ENCODE assay signal across 10 cellular contexts in genomic region chr17:39699157-39699817, GRCh38. TPM values are rescaled to one million over a fixed set of nuclear protein-coding genes. Genes with fewer than 3 reads are reported as not detected.
DNase-seq lines count a peak whose midpoint lies in the region; ATAC-seq and TF ChIP-seq lines count a peak whose summit lies in the region.
"Not testable (repeated sequence)": the region's sequence is repeated elsewhere in the genome, so short reads cannot be mapped to it uniquely, and the experiment has no call there.
"Had no signal": no experiment of that assay in that cellular context is flagged by ENCODE, and none has a peak within 500 bp of the region (broad histone marks: within the 10 kb centered on the region; RNA-seq: fewer than 3 reads in every experiment).

No MANE protein-coding gene starts in this region.

- TF ChIP-seq POLR2A in stomach (IDR thresholded peaks at IDR 0.05) = not testable (repeated sequence)

- H3K4me1 Mint-ChIP-seq in activated T-cell treated with anti-CD3 and anti-CD28 coated beads, Interleukin-2, amount 50 U/mL, for 4 hours (ENCODE audit: low read depth) = not testable (repeated sequence)
- H3K4me1 Mint-ChIP-seq in osteocyte (ENCODE audit: unreplicated experiment) = peaks cover 27% of the 10 kb centered on the region

- not testable (repeated sequence) for DNase-seq in HFF-Myc (ENCODE audit: extremely low read depth, low read depth); activated T-cell treated with anti-CD3 and anti-CD28 coated beads, Interleukin-2, amount 50 U/mL, for 4 hours; coronary artery (ENCODE audit: low spot score); cardiac muscle cell (ENCODE audit: low read depth in 1 of 2, low spot score in 1 of 2); lung (ENCODE audit: low spot score); osteocyte (ENCODE audit: extremely low spot score, unreplicated experiment); stomach

- H3K9me3 ChIP-seq in cardiac muscle cell (ENCODE audit: low read depth); lung (ENCODE audit: control insufficient read depth in 2 of 2, insufficient read depth in 1 of 2, low read length in 1 of 2); stomach: not testable (repeated sequence)

- ATAC-seq in activated T-cell treated with anti-CD3 and anti-CD28 coated beads, Interleukin-2, amount 50 U/mL, for 4 hours; lung (ENCODE audit: insufficient read depth, low FRiP score): not testable (repeated sequence)

- not testable (repeated sequence) for H3K27me3 ChIP-seq in cardiac muscle cell; lung (ENCODE audit: control insufficient read depth, insufficient read depth)
- H3K27me3 ChIP-seq in stomach = peaks cover 0 to 20% (median 8%) of the 10 kb centered on the region in 3 donors

- not testable (repeated sequence) for H3K36me3 Mint-ChIP-seq in activated T-cell treated with anti-CD3 and anti-CD28 coated beads, Interleukin-2, amount 50 U/mL, for 4 hours (ENCODE audit: insufficient read depth); osteocyte (ENCODE audit: unreplicated experiment)

- not testable (repeated sequence) for TF ChIP-seq CTCF in 22Rv1 (IDR thresholded peaks at IDR 0.05); HFF-Myc (IDR thresholded peaks at IDR 0.05; ENCODE audit: low read depth, low read length, missing control alignments); coronary artery (IDR thresholded peaks at IDR 0.05); cardiac muscle cell (IDR thresholded peaks at IDR 0.05; ENCODE audit: low read depth, low read length); lung (IDR thresholded peaks at IDR 0.05; ENCODE audit: control extremely low read depth, extremely low read depth); osteocyte (IDR thresholded peaks at IDR 0.05); stomach (IDR thresholded peaks at IDR 0.05)

- peaks cover 35% of the 10 kb centered on the region for H3K27me3 Mint-ChIP-seq in activated T-cell treated with anti-CD3 and anti-CD28 coated beads, Interleukin-2, amount 50 U/mL, for 4 hours (ENCODE audit: low read depth)
- not testable (repeated sequence) for H3K27me3 Mint-ChIP-seq in osteocyte (ENCODE audit: unreplicated experiment)

- H3K27ac ChIP-seq in 22Rv1 = peak overlapping the region; percentile 90
- H3K27ac ChIP-seq in coronary artery = peak overlapping the region; percentile 79 to 97
- peak overlapping the region; percentile 93 for H3K27ac ChIP-seq in cardiac muscle cell
- peak overlapping the region; percentile 18 to 94 for H3K27ac ChIP-seq in lung (ENCODE audit: low read depth in 1 of 2, low read length in 1 of 2)
- peak overlapping the region; percentile 89 to 96 (median 93) for H3K27ac ChIP-seq in stomach

- H3K4me1 ChIP-seq in cardiac muscle cell (ENCODE audit: low read depth) (peaks cover 54% of the 10 kb centered on the region), lung (ENCODE audit: control insufficient read depth in 2 of 2, insufficient read depth in 2 of 2, low read length in 2 of 2) (peaks cover 3 to 10% of the 10 kb centered on the region in 2 donors), stomach (peaks cover 30 to 53% (median 45%) of the 10 kb centered on the region in 4 donors)

- H3K4me3 ChIP-seq in HFF-Myc (replicated peaks; ENCODE audit: low read depth, low read length) (peak overlapping the region; percentile 67), coronary artery (peak overlapping the region; percentile 100), cardiac muscle cell (peak overlapping the region; percentile 66), lung (peak overlapping the region; percentile 76), stomach (peak overlapping the region; percentile 60 to 96 (median 87))

- 52 to 61% methylated on average over 11 of the region's 11 CpGs for WGBS in lung, 2 donors
- WGBS in stomach, 5 donors = 41 to 50% (median 48%) methylated on average over 11 of the region's 11 CpGs

- intact Hi-C loops in stomach (cut with DNase I; ENCODE audit: low total_unique reads) = not testable (repeated sequence)

- H3K36me3 ChIP-seq in cardiac muscle cell; lung (ENCODE audit: control insufficient read depth in 2 of 2, insufficient read depth in 2 of 2, low read length in 2 of 2); stomach: not testable (repeated sequence)

- H3K9me3 Mint-ChIP-seq in activated T-cell treated with anti-CD3 and anti-CD28 coated beads, Interleukin-2, amount 50 U/mL, for 4 hours; osteocyte (ENCODE audit: unreplicated experiment): not testable (repeated sequence)

- H3K4me3 Mint-ChIP-seq in activated T-cell treated with anti-CD3 and anti-CD28 coated beads, Interleukin-2, amount 50 U/mL, for 4 hours = peak overlapping the region; percentile 33
- peak overlapping the region; percentile 90 for H3K4me3 Mint-ChIP-seq in osteocyte (ENCODE audit: unreplicated experiment)

- TF ChIP-seq EP300 in stomach (IDR thresholded peaks at IDR 0.05) = not testable (repeated sequence)

- H3K27ac Mint-ChIP-seq in osteocyte (ENCODE audit: unreplicated experiment) = peak overlapping the region; percentile 86

RNA-seq across cellular contexts. Expression of gene ERBB2, which starts 0.6 kb away (rescaled TPM):
- total RNA-seq in activated T-cell treated with anti-CD3 and anti-CD28 coated beads, Interleukin-2, amount 50 U/mL, for 4 hours = 1 to 10 TPM; 2.3 to 3.4 (median 2.9) TPM
- total RNA-seq in cardiac muscle cell (293 and 310 TPM in 2 replicates), lung (100 to 1,000 TPM; 119 to 130 TPM), osteocyte (66.2 and 69.9 TPM in 2 replicates), stomach (100 to 1,000 TPM in 2 of 5 donors, 10 to 100 TPM in 3; 53.1 to 402 (median 81.7) TPM)
- polyA plus RNA-seq in cardiac muscle cell (194 and 235 TPM in 2 replicates), lung (10 to 100 TPM; 32.2 to 40.1 TPM), stomach (10 to 100 TPM; 13.1 to 47.7 (median 25.3) TPM)

RNA-seq across cellular contexts. Expression of gene PGAP3, which starts 11.4 kb away (rescaled TPM):
- 10 to 100 TPM; 14.6 to 16.5 (median 16.3) TPM for total RNA-seq in activated T-cell treated with anti-CD3 and anti-CD28 coated beads, Interleukin-2, amount 50 U/mL, for 4 hours
- total RNA-seq in cardiac muscle cell = 22.5 and 34.2 TPM in 2 replicates
- 29.7 and 31.3 TPM in 2 replicates for polyA plus RNA-seq in cardiac muscle cell
- total RNA-seq in lung = 10 to 100 TPM; 17.0 to 39.7 TPM
- polyA plus RNA-seq in lung = 10 to 100 TPM; 15.9 to 35.8 TPM
- total RNA-seq in osteocyte = 33.8 and 35.3 TPM in 2 replicates
- total RNA-seq in stomach = 10 to 100 TPM in 3 of 5 donors, 1 to 10 TPM in 2; 3.2 to 42.9 (median 22.4) TPM
- polyA plus RNA-seq in stomach = 10 to 100 TPM in 2 of 3 donors, 1 to 10 TPM in 1; 9.1 to 21.5 (median 11.2) TPM

RNA-seq across cellular contexts. Expression of gene PNMT, which starts 31.0 kb away (rescaled TPM):
- total RNA-seq in activated T-cell treated with anti-CD3 and anti-CD28 coated beads, Interleukin-2, amount 50 U/mL, for 4 hours = not detected
- total RNA-seq in cardiac muscle cell = 21.0 and 27.2 TPM in 2 replicates
- polyA plus RNA-seq in cardiac muscle cell = 11.9 and 14.7 TPM in 2 replicates
- total RNA-seq in lung = 1 to 10 TPM; 1.9 to 4.3 TPM
- 1 to 10 TPM; 2.9 to 4.1 TPM for polyA plus RNA-seq in lung
- total RNA-seq in osteocyte = 1.9 and 2.4 TPM in 2 replicates
- 1 to 10 TPM in 2 of 5 donors, under 1 TPM in 1, not detected in 2; 0.45 to 9.0 (median 2.9) TPM for total RNA-seq in stomach
- 10 to 100 TPM in 2 of 3 donors, 1 to 10 TPM in 1; 5.3 to 16.6 (median 13.0) TPM for polyA plus RNA-seq in stomach
- total RNA-seq: HT1080; T-helper 2 cell treated with Interferon-gamma antibody and Interleukin-4, amounts not matched to agents 100 ng/mL and 5 ng/mL, for 36 hours had no signal

RNA-seq across cellular contexts. Expression of gene MIEN1, which starts 31.0 kb away (rescaled TPM):
- total RNA-seq in activated T-cell treated with anti-CD3 and anti-CD28 coated beads, Interleukin-2, amount 50 U/mL, for 4 hours = 10 to 100 TPM; 43.2 to 48.6 (median 45.7) TPM
- total RNA-seq in cardiac muscle cell = 31.6 and 64.3 TPM in 2 replicates
- 87.8 and 104 TPM in 2 replicates for polyA plus RNA-seq in cardiac muscle cell
- total RNA-seq in lung = 10 to 100 TPM; 20.8 to 47.2 TPM
- 100 to 1,000 TPM in 1 of 2 donors, 10 to 100 TPM in 1; 69.3 to 136 TPM for polyA plus RNA-seq in lung
- total RNA-seq in osteocyte = 48.4 and 52.7 TPM in 2 replicates
- total RNA-seq in stomach = 100 to 1,000 TPM in 2 of 5 donors, 10 to 100 TPM in 2, 1 to 10 TPM in 1; 9.3 to 312 (median 25.9) TPM
- polyA plus RNA-seq in stomach = 100 to 1,000 TPM; 106 to 134 (median 132) TPM

RNA-seq across cellular contexts. Expression of gene TCAP, which starts 34.1 kb away (rescaled TPM):
- total RNA-seq in activated T-cell treated with anti-CD3 and anti-CD28 coated beads, Interleukin-2, amount 50 U/mL, for 4 hours = 1 to 10 TPM in 2 of 3 donors, under 1 TPM in 1; 0.73 to 1.4 (median 1.4) TPM
- total RNA-seq in cardiac muscle cell = 61.5 and 79.1 TPM in 2 replicates
- 105 and 133 TPM in 2 replicates for polyA plus RNA-seq in cardiac muscle cell
- 1 to 10 TPM in 1 of 2 donors, under 1 TPM in 1; 0.82 to 1.3 TPM for total RNA-seq in lung
- 1 to 10 TPM; 1.2 to 1.4 TPM for polyA plus RNA-seq in lung
- total RNA-seq in osteocyte = 0.94 and 1.3 TPM in 2 replicates
- total RNA-seq in stomach = 1 to 10 TPM in 1 of 5 donors, under 1 TPM in 2, not detected in 2; 0.89 to 4.3 (median 0.92) TPM
- polyA plus RNA-seq in stomach = 10 to 100 TPM in 1 of 3 donors, 1 to 10 TPM in 1, under 1 TPM in 1; 0.88 to 14.1 (median 3.5) TPM

Comparison
In these comparisons a context has a peak if more than half of its experiments do, and no peak if none do; other contexts are left out.
1. RNA of gene ERBB2, which starts 0.6 kb away (total RNA-seq): 293 to 310 TPM in cardiac muscle cell, 119 to 130 TPM in lung, 53.1 to 402 TPM in stomach and 66.2 to 69.9 TPM in osteocyte; 2.3 to 3.4 TPM in activated T-cell treated with anti-CD3 and anti-CD28 coated beads, Interleukin-2, amount 50 U/mL, for 4 hours; every median in the first group is over 10 times any median in the second.
2. Peak in every context shown above with its lines, with median percentiles within 50 percentile points of each other: H3K27ac ChIP-seq and H3K4me3 ChIP-seq.